Comparison of ENCODE assay signal across 14 cellular contexts in the genomic region with DNA sequence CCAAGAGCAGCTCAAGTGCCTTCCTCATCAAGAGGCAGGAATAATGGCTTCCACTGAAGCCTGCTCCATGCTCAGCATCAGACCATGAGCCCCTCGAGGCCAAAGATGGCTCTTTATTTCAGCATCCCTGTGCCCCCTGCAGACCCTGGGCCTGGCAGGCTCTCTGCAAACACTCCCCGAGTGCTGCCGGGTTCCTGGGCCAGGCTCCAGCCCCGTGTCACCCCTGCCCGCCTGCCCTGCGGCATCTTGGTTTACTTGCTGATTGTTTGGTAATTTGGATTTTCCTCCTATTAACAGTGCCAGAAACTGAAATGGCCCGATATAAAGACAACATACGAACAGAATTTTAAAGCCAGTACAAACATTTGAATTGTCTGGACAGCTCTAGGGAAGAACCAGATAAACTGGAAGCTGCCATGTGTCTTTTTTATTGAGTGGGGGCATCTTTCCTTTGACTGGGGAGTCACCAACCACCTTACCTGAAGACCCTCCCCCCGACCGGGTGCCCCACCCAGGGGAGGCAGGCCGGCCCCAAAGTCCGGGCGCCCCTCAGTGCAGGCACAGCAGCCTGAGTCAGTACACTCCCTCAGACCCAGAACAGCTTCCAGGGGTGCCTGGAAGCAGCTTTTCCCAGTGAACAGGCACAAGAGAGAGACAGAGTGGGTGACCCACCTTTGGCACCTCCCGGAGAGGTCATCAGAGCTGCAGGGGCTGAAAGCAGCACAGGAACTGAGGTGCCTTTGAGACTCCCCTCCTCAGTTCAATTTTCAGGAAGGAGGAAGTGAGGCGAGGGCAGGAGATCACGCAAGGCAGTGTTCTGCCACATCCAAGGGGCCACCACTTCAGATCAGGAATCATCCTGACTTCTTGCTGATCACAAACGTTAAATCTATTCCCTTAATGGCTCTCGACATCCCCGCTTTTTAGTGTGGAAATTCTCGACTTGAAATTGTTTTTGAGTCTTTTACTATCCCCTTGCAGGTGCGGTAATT. TPM values are rescaled to one million over a fixed set of nuclear protein-coding genes. Genes with fewer than 3 reads are reported as not detected.
DNase-seq lines count a peak whose midpoint lies in the region; ATAC-seq and TF ChIP-seq lines count a peak whose summit lies in the region.
"Had no signal": no experiment of that assay in that cellular context is flagged by ENCODE, and none has a peak within 500 bp of the region (broad histone marks: within the 10 kb centered on the region; RNA-seq: fewer than 3 reads in every experiment).

No MANE protein-coding gene starts in this region.

- H3K4me3 ChIP-seq in GM23338 (no peak overlapping the region), MM.1S (ENCODE audit: low read length) (no peak overlapping the region)
- H3K4me3 ChIP-seq: hepatocyte, thoracic aorta had no signal

- no peak for TF ChIP-seq CTCF in GM23338 (conservative IDR thresholded peaks at IDR 0.05; ENCODE audit: low read depth in 2 of 2)
- TF ChIP-seq CTCF in MM.1S (IDR thresholded peaks at IDR 0.05; ENCODE audit: low read length) = no peak
- no peak for TF ChIP-seq CTCF in brain (conservative IDR thresholded peaks at IDR 0.05)
- TF ChIP-seq CTCF in neural crest cell (conservative IDR thresholded peaks at IDR 0.05) = no peak

- H3K27ac ChIP-seq in GM23338 (ENCODE audit: low read depth) = peak overlapping the region; percentile 66; the same call in 1 of the 2 replicates
- no peak overlapping the region; the same call in 1 of the 2 replicates for H3K27ac ChIP-seq in MM.1S (ENCODE audit: low read length)
- H3K27ac ChIP-seq: hepatocyte, thoracic aorta had no signal

- H3K36me3 ChIP-seq in GM23338 (ENCODE audit: insufficient read depth) (no peaks in the 10 kb centered on the region), MM.1S (replicated peaks; ENCODE audit: insufficient read depth, low read length) (no peaks in the 10 kb centered on the region)
- H3K36me3 ChIP-seq: thoracic aorta had no signal

- H3K4me1 ChIP-seq in GM23338 (ENCODE audit: insufficient read depth) (peaks cover 15% of the 10 kb centered on the region), MM.1S (ENCODE audit: low read length) (peaks cover 22% of the 10 kb centered on the region)

- no peak overlapping the region for H2AFZ ChIP-seq in GM23338
- no peak overlapping the region for H2AFZ ChIP-seq in MM.1S (ENCODE audit: low read length)
- H2AFZ ChIP-seq: hepatocyte had no signal

- H3K79me2 ChIP-seq in GM23338 (replicated peaks; ENCODE audit: insufficient read depth) = peaks cover 98% of the 10 kb centered on the region
- peaks cover 22% of the 10 kb centered on the region; the same call in 1 of the 2 replicates for H3K79me2 ChIP-seq in MM.1S (ENCODE audit: low read length)

- H4K20me1 ChIP-seq in GM23338 (replicated peaks; ENCODE audit: insufficient read depth) (peaks cover 19% of the 10 kb centered on the region), MM.1S (ENCODE audit: insufficient read depth, low read length) (no peaks in the 10 kb centered on the region)

- H3K9me3 ChIP-seq in MM.1S (replicated peaks; ENCODE audit: insufficient read depth, low read length) = no peaks in the 10 kb centered on the region
- H3K9me3 ChIP-seq: thoracic aorta had no signal

- no peak overlapping the region for H3K9ac ChIP-seq in MM.1S (ENCODE audit: low read length)

- H3K36me3 Mint-ChIP-seq in GM23338 (ENCODE audit: low read depth) = peaks cover 24% of the 10 kb centered on the region
- H3K36me3 Mint-ChIP-seq in brain = peaks cover 6% of the 10 kb centered on the region
- H3K36me3 Mint-ChIP-seq in neural crest cell (ENCODE audit: low read depth) = no peaks in the 10 kb centered on the region
- peaks cover 4% of the 10 kb centered on the region for H3K36me3 Mint-ChIP-seq in activated T-helper 2 cell treated with anti-CD3 and anti-CD28 coated beads, Interferon-gamma antibody, Interleukin-2, Interleukin-4, amounts not matched to agents 10 μg/mL and 5 μg/mL and 100 μg/mL, durations not matched to agents 14 hours and 24 hours and 36 hours (ENCODE audit: low read depth)

- H3K9me2 ChIP-seq in GM23338 (ENCODE audit: insufficient read depth) = no peaks in the 10 kb centered on the region
- H3K9me2 ChIP-seq in MM.1S (replicated peaks; ENCODE audit: insufficient read depth, low read length) = no peaks in the 10 kb centered on the region

- DNase-seq in GM23338 (ENCODE audit: low spot score) = no peak
- DNase-seq in MM.1S = no peak
- DNase-seq in neural crest cell (ENCODE audit: low read depth, low spot score) = no peak
- DNase-seq in foreskin melanocyte = no peak
- DNase-seq in activated T-helper 2 cell treated with anti-CD3 and anti-CD28 coated beads, Interferon-gamma antibody, Interleukin-2, Interleukin-4, amounts not matched to agents 10 μg/mL and 5 μg/mL and 100 μg/mL, durations not matched to agents 14 hours and 24 hours and 36 hours (ENCODE audit: low spot score) = no peak
- DNase-seq: activated CD4-positive, CD25-positive, alpha-beta regulatory T cell; activated T-cell treated with anti-CD3 and anti-CD28 coated beads, Interleukin-2, amount 50 U/mL, for 48 hours; mesenchymal stem cell; NCI-H1092; SHP77 treated with DMSO at 0.1 percent for 48 hours had no signal

- H3K27me3 ChIP-seq in GM23338 (ENCODE audit: insufficient read depth) (no peaks in the 10 kb centered on the region), MM.1S (replicated peaks; ENCODE audit: insufficient read depth, low read length) (no peaks in the 10 kb centered on the region)
- H3K27me3 ChIP-seq: hepatocyte had no signal

- intact Hi-C loops in activated T-helper 2 cell treated with anti-CD3 and anti-CD28 coated beads, Interferon-gamma antibody, Interleukin-2, Interleukin-4, amounts not matched to agents 10 μg/mL and 5 μg/mL and 100 μg/mL, durations not matched to agents 14 hours and 24 hours and 36 hours (cut with micrococcal nuclease) = no loop called here

- H3K27me3 Mint-ChIP-seq in GM23338 (ENCODE audit: insufficient read depth, low read depth, poor library complexity) = peaks cover 16% of the 10 kb centered on the region
- H3K27me3 Mint-ChIP-seq in brain = no peaks in the 10 kb centered on the region
- no peaks in the 10 kb centered on the region for H3K27me3 Mint-ChIP-seq in neural crest cell (ENCODE audit: low read depth)
- H3K27me3 Mint-ChIP-seq in activated T-helper 2 cell treated with anti-CD3 and anti-CD28 coated beads, Interferon-gamma antibody, Interleukin-2, Interleukin-4, amounts not matched to agents 10 μg/mL and 5 μg/mL and 100 μg/mL, durations not matched to agents 14 hours and 24 hours and 36 hours (ENCODE audit: low read depth) = no peaks in the 10 kb centered on the region

- H3K27ac Mint-ChIP-seq in GM23338 (peak overlapping the region; percentile 94), brain (peak overlapping the region; percentile 26 to 95 (median 82)), neural crest cell (ENCODE audit: unreplicated experiment) (peak overlapping the region; percentile 90)
- H3K27ac Mint-ChIP-seq in activated T-helper 2 cell treated with anti-CD3 and anti-CD28 coated beads, Interferon-gamma antibody, Interleukin-2, Interleukin-4, amounts not matched to agents 10 μg/mL and 5 μg/mL and 100 μg/mL, durations not matched to agents 14 hours and 24 hours and 36 hours = no peak overlapping the region

- no peak overlapping the region for H3K4me3 Mint-ChIP-seq in GM23338
- H3K4me3 Mint-ChIP-seq in brain = no peak overlapping the region
- H3K4me3 Mint-ChIP-seq in neural crest cell = no peak overlapping the region
- H3K4me3 Mint-ChIP-seq in activated T-helper 2 cell treated with anti-CD3 and anti-CD28 coated beads, Interferon-gamma antibody, Interleukin-2, Interleukin-4, amounts not matched to agents 10 μg/mL and 5 μg/mL and 100 μg/mL, durations not matched to agents 14 hours and 24 hours and 36 hours (ENCODE audit: low read depth) = no peak overlapping the region

- H3F3A ChIP-seq in GM23338 (replicated peaks; ENCODE audit: low read depth) (no peaks in the 10 kb centered on the region), MM.1S (ENCODE audit: insufficient read depth, low read length) (peaks cover 11% of the 10 kb centered on the region; the same call in 1 of the 2 replicates)

- no peak overlapping the region; the same call in 1 of the 2 replicates for H3K4me2 ChIP-seq in GM23338
- H3K4me2 ChIP-seq in MM.1S (ENCODE audit: low read depth, low read length) = peak overlapping the region; percentile 46
- H3K4me2 ChIP-seq: hepatocyte had no signal

- ATAC-seq in GM23338 (no peak), esophagus mucosa (no peak)

- H3K4me1 Mint-ChIP-seq in GM23338 (peaks cover 39% of the 10 kb centered on the region), brain (peaks cover 70% of the 10 kb centered on the region), neural crest cell (peaks cover 47% of the 10 kb centered on the region)
- peaks cover 23% of the 10 kb centered on the region for H3K4me1 Mint-ChIP-seq in activated T-helper 2 cell treated with anti-CD3 and anti-CD28 coated beads, Interferon-gamma antibody, Interleukin-2, Interleukin-4, amounts not matched to agents 10 μg/mL and 5 μg/mL and 100 μg/mL, durations not matched to agents 14 hours and 24 hours and 36 hours (ENCODE audit: low read depth)

- H3K9me3 Mint-ChIP-seq in GM23338 (no peaks in the 10 kb centered on the region; the same call in 2 of the 3 replicates), brain (peaks cover 0 to 3% (median 0%) of the 10 kb centered on the region in 5 experiments), neural crest cell (no peaks in the 10 kb centered on the region)
- no peaks in the 10 kb centered on the region for H3K9me3 Mint-ChIP-seq in activated T-helper 2 cell treated with anti-CD3 and anti-CD28 coated beads, Interferon-gamma antibody, Interleukin-2, Interleukin-4, amounts not matched to agents 10 μg/mL and 5 μg/mL and 100 μg/mL, durations not matched to agents 14 hours and 24 hours and 36 hours

TF ChIP-seq in GM23338, 12 proteins besides CTCF, POLR2A, EP300 and RAD21 (continues in another document):
- TF ChIP-seq ZNF331 (CRISPR knock-in tag; IDR thresholded peaks at IDR 0.05; ENCODE audit: low read depth) = no peak
- TF ChIP-seq JUNB (IDR thresholded peaks at IDR 0.05; ENCODE audit: unreplicated experiment) = no peak

RNA-seq across cellular contexts. Expression of a gene that starts 30.6 kb away (rescaled TPM):
- 88.1 and 101 TPM in 2 replicates for total RNA-seq in GM23338 (2014; rRNA removed; shearing (Covaris generic))
- polyA plus RNA-seq in GM23338 (2016; fragmentation: Nextera tagmentation; extraction: Ambion mirVana) (35.9 and 39.9 TPM in 2 replicates), brain (ENCODE audit: insufficient read depth, low read depth, low replicate concordance) (168 TPM)
- total RNA-seq in neural crest cell (59.8 and 63.8 TPM in 2 replicates), esophagus mucosa (22.1 TPM)
- total RNA-seq in activated T-helper 2 cell treated with anti-CD3 and anti-CD28 coated beads, Interferon-gamma antibody, Interleukin-2, Interleukin-4, amounts not matched to agents 10 μg/mL and 5 μg/mL and 100 μg/mL, durations not matched to agents 14 hours and 24 hours and 36 hours = 66.9 and 70.8 TPM in 2 replicates
